ENCODE assay signal across 11 cellular contexts in the genomic region with DNA sequence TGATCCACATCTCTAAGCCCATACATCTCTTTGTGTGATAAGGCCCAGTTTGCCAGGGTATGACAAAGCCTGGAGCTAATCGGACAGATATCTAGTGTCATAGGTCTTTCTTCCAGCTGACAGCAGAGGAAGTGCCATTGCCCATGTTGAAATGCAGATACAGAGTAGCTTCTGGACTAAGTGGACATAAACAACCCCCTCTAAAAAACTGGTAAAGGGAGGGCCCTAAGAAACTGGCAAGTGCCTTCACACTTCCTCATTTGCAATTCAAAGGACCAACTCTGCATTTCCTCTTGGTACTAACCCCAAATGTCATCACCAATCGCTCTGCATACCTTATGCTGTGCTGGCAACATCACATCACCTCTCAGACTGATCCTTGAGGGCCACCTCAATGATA. TPM values are rescaled to one million over a fixed set of nuclear protein-coding genes. Genes with fewer than 3 reads are reported as not detected.
DNase-seq lines count a peak whose midpoint lies in the region; ATAC-seq and TF ChIP-seq lines count a peak whose summit lies in the region.
"Had no signal": no experiment of that assay in that cellular context is flagged by ENCODE, and none has a peak within 500 bp of the region (broad histone marks: within the 10 kb centered on the region; RNA-seq: fewer than 3 reads in every experiment).

No MANE protein-coding gene starts in this region.

- POLR2A ChIA-PET in CD4-positive, alpha-beta T cell (lab: Charles Lee), result no interaction called here
- POLR2A ChIA-PET in activated naive CD8-positive, alpha-beta T cell treated with anti-CD3 and anti-CD28 coated beads, Interleukin-2, amount 10 ng/mL, durations not matched to agents 7 days and 5 days (lab: Charles Lee), result interaction anchor here (1.2 to 1.5 kb wide), 2 partner anchors 8 to 120 kb away, joined by 5 read pairs; a partner anchor contains a TSS

- no peaks in the 10 kb centered on the region for H3K36me3 ChIP-seq in hepatocyte (replicated peaks; ENCODE audit: insufficient read depth, low read depth)

- peaks cover 29% of the 10 kb centered on the region for H3K36me3 Mint-ChIP-seq in CD4-positive, alpha-beta T cell (ENCODE audit: low read depth)
- peaks cover 23% of the 10 kb centered on the region for H3K36me3 Mint-ChIP-seq in activated naive CD8-positive, alpha-beta T cell treated with anti-CD3 and anti-CD28 coated beads, Interleukin-2, amount 10 ng/mL, durations not matched to agents 7 days and 5 days

- no peak overlapping the region for H3K4me2 ChIP-seq in hepatocyte

- no peak for TF ChIP-seq CTCF in CD4-positive, alpha-beta T cell (IDR thresholded peaks at IDR 0.05)
- no peak for TF ChIP-seq CTCF in hepatocyte (IDR thresholded peaks at IDR 0.05; ENCODE audit: poor library complexity)

- no peak for DNase-seq in CD4-positive, alpha-beta T cell
- DNase-seq in activated naive CD8-positive, alpha-beta T cell treated with anti-CD3 and anti-CD28 coated beads, Interleukin-2, amount 10 ng/mL, durations not matched to agents 7 days and 5 days, result no peak
- DNase-seq in left lobe of liver (ENCODE audit: low spot score) (no peak), hepatocyte (ENCODE audit: low spot score) (no peak), hippocampal formation (lab: John Stamatoyannopoulos, UW) (no peak)
- DNase-seq: activated gamma-delta T cell treated with Interleukin-2 at 50 U/mL for 16 hours, NCI-H1417 treated with DMSO at 0.1 percent for 48 hours had no signal

- peak overlapping the region; percentile 54 for H3K27ac Mint-ChIP-seq in CD4-positive, alpha-beta T cell
- H3K27ac Mint-ChIP-seq in activated naive CD8-positive, alpha-beta T cell treated with anti-CD3 and anti-CD28 coated beads, Interleukin-2, amount 10 ng/mL, durations not matched to agents 7 days and 5 days, result peak overlapping the region; percentile 9

- WGBS in hepatocyte (ENCODE audit: low lambda C conversion rate, missing lambda C conversion rate), result 55% methylated on average over 2 of the region's 2 CpGs

- H3K9me3 ChIP-seq in CD4-positive, alpha-beta T cell (ENCODE audit: control insufficient read depth, low read length), result no peaks in the 10 kb centered on the region
- H3K9me3 ChIP-seq in hepatocyte (ENCODE audit: low read depth), result no peaks in the 10 kb centered on the region

- ATAC-seq in CD4-positive, alpha-beta T cell (ENCODE audit: poor library complexity), result peak; percentile 56
- ATAC-seq in GM19452 (IDR thresholded peaks at IDR 0.05; ENCODE audit: unreplicated experiment) (peak; percentile 76), HG03565 (IDR thresholded peaks at IDR 0.05; ENCODE audit: unreplicated experiment) (peak; percentile 63), left lobe of liver (no peak), GM18505 (IDR thresholded peaks at IDR 0.05; ENCODE audit: unreplicated experiment) (no peak)
- peak; percentile 72 for ATAC-seq in activated naive CD8-positive, alpha-beta T cell treated with anti-CD3 and anti-CD28 coated beads, Interleukin-2, amount 10 ng/mL, durations not matched to agents 7 days and 5 days (ENCODE audit: low read depth)

- no peak overlapping the region for H3K27ac ChIP-seq in CD4-positive, alpha-beta T cell (ENCODE audit: low read depth, low read length)
- H3K27ac ChIP-seq in hepatocyte, result no peak overlapping the region
- H3K27ac ChIP-seq: skin epidermis had no signal

- no peak for TF ChIP-seq POLR2A in GM18505 (IDR thresholded peaks at IDR 0.05; ENCODE audit: borderline replicate concordance, extremely low read depth, insufficient read depth, insufficient read length)

- no peak overlapping the region for H2AFZ ChIP-seq in hepatocyte

- intact Hi-C loops in CD4-positive, alpha-beta T cell (cut with DNase I, micrococcal nuclease), result loop anchor here (10.0 kb wide), 2 partner anchors 45 to 115 kb away; no protein-coding TSS in a partner anchor

- H3K4me3 ChIP-seq in hepatocyte, result no peak overlapping the region
- H3K4me3 ChIP-seq: skin epidermis had no signal

- H3K79me2 ChIP-seq in hepatocyte, result no peaks in the 10 kb centered on the region

- no peak overlapping the region for H3K4me3 Mint-ChIP-seq in CD4-positive, alpha-beta T cell
- peak overlapping the region; percentile 11 for H3K4me3 Mint-ChIP-seq in activated naive CD8-positive, alpha-beta T cell treated with anti-CD3 and anti-CD28 coated beads, Interleukin-2, amount 10 ng/mL, durations not matched to agents 7 days and 5 days

- H3K27me3 Mint-ChIP-seq in CD4-positive, alpha-beta T cell, result no peaks in the 10 kb centered on the region
- no peaks in the 10 kb centered on the region for H3K27me3 Mint-ChIP-seq in activated naive CD8-positive, alpha-beta T cell treated with anti-CD3 and anti-CD28 coated beads, Interleukin-2, amount 10 ng/mL, durations not matched to agents 7 days and 5 days

- no peaks in the 10 kb centered on the region for H3K9me3 Mint-ChIP-seq in CD4-positive, alpha-beta T cell
- H3K9me3 Mint-ChIP-seq in activated naive CD8-positive, alpha-beta T cell treated with anti-CD3 and anti-CD28 coated beads, Interleukin-2, amount 10 ng/mL, durations not matched to agents 7 days and 5 days, result no peaks in the 10 kb centered on the region

- CTCF ChIA-PET in CD4-positive, alpha-beta T cell (lab: Charles Lee), result no interaction called here

- no peaks in the 10 kb centered on the region for H3K4me1 ChIP-seq in hepatocyte (ENCODE audit: insufficient read depth)

- no peaks in the 10 kb centered on the region for H3K9me2 ChIP-seq in hepatocyte (replicated peaks; ENCODE audit: insufficient read depth)

- no peaks in the 10 kb centered on the region for H4K20me1 ChIP-seq in hepatocyte (ENCODE audit: insufficient read depth, poor library complexity, severe bottlenecking)

- no peaks in the 10 kb centered on the region for H3K27me3 ChIP-seq in CD4-positive, alpha-beta T cell (ENCODE audit: control insufficient read depth, insufficient read depth, low read length)
- peaks cover 1% of the 10 kb centered on the region for H3K27me3 ChIP-seq in hepatocyte

- peaks cover 65% of the 10 kb centered on the region for H3K4me1 Mint-ChIP-seq in CD4-positive, alpha-beta T cell (ENCODE audit: low read depth)
- peaks cover 41% of the 10 kb centered on the region for H3K4me1 Mint-ChIP-seq in activated naive CD8-positive, alpha-beta T cell treated with anti-CD3 and anti-CD28 coated beads, Interleukin-2, amount 10 ng/mL, durations not matched to agents 7 days and 5 days

RNA-seq across cellular contexts. Expression of a gene that starts 20.8 kb away (rescaled TPM):
- total RNA-seq in CD4-positive, alpha-beta T cell, result 10 to 100 TPM; 43.3 to 45.3 TPM
- 10 to 100 TPM; 85.0 to 87.1 TPM for total RNA-seq in activated naive CD8-positive, alpha-beta T cell treated with anti-CD3 and anti-CD28 coated beads, Interleukin-2, amount 10 ng/mL, durations not matched to agents 7 days and 5 days
- total RNA-seq in left lobe of liver, result 3.0 TPM
- total RNA-seq in hepatocyte, result 2.2 and 3.7 TPM in 2 replicates
- 2.0 and 3.5 TPM in 2 replicates for polyA plus RNA-seq in hepatocyte

Comparison
In these comparisons a context has a peak if more than half of its experiments do, and no peak if none do; other contexts are left out.
1. ATAC-seq: peak in CD4-positive, alpha-beta T cell (single experiment), GM19452 (single experiment), HG03565 (single experiment) and activated naive CD8-positive, alpha-beta T cell treated with anti-CD3 and anti-CD28 coated beads, Interleukin-2, amount 10 ng/mL, durations not matched to agents 7 days and 5 days (single experiment); none in left lobe of liver (single experiment) and GM18505 (single experiment).